8 cellular contexts compared by ENCODE assay signal in the genomic region with DNA sequence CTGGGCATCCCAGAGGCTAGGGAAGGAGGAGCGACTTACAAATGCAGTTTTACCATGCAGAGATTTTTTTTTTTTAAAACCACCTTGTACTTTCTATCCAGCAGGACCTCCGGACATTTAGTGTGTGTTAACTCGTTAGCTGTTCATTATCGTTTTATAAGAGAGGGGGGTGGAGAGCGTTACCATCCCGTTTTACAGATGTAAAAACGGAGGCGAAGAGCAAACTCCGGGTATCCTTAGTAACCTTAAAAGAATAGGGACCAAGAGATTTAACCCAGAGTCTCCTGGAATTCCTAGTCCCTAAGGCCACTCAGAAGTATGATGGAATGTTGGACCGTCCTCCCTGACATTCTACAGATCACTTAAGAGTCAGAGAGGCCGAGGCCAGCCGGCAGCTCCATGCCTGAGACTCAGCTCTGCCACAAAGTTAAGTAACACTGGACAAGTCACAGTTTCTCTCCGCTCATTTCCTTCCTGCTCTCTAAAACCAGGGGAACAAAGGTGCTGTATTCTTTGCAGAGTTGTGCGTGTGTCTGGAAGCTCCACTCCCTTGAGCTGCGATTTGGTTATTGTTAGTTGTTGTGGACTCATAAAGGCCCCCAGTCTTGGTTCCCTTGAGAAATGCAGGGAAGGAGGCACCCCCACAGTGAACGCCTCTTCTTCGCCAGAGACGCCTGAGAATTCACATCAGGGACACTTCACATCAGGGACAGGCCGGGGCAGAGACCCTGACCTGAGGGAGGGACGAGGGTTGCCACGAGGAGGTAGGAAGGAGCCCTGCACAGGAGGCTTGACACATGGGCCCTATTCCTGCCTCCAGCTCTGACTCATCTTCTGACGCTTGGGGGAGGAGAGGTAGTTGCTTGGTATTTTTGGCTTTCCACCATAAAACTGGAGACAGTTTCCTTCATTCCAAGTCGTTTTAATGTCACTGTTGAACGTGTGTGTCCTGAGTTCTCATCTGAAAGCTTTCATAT. TPM values are rescaled to one million over a fixed set of nuclear protein-coding genes. Genes with fewer than 3 reads are reported as not detected.
DNase-seq lines count a peak whose midpoint lies in the region; TF ChIP-seq lines count a peak whose summit lies in the region.

No MANE protein-coding gene starts in this region.

- H3K36me3 ChIP-seq in A673 (ENCODE audit: insufficient read depth, low read length, poor library complexity, severe bottlenecking): no peaks in the 10 kb centered on the region
- peaks cover 4% of the 10 kb centered on the region for H3K36me3 ChIP-seq in mammary epithelial cell (ENCODE audit: insufficient read depth, low read length)

- H3K27me3 ChIP-seq in A673 (replicated peaks; ENCODE audit: insufficient read depth, low read depth, low read length, poor library complexity) (no peaks in the 10 kb centered on the region), mammary epithelial cell (ENCODE audit: insufficient read depth, low read length) (no peaks in the 10 kb centered on the region)

- 1% methylated on average over 23 of the region's 24 CpGs for whole genome bisulfite sequencing in mammary epithelial cell (ENCODE audit: low coverage, missing lambda C conversion rate)

- H3K9me3 ChIP-seq in A673 (ENCODE audit: low read depth, low read length, poor library complexity, severe bottlenecking) (no peaks in the 10 kb centered on the region), mammary epithelial cell (replicated peaks; ENCODE audit: insufficient read depth, low read length) (no peaks in the 10 kb centered on the region)

- CTCF ChIA-PET in A673 (lab: Charles Lee): no interaction called here
- CTCF ChIA-PET in RWPE1 (lab: Yijun Ruan, JAX): interaction anchor here (0.6 kb wide), 3 partner anchors 26 to 131 kb away, joined by 3 to 6 read pairs (median 4); no protein-coding TSS in a partner anchor
- CTCF ChIA-PET in mammary epithelial cell (lab: Charles Lee; ENCODE audit: low non-redundant PET): no interaction called here

- H3K27ac ChIP-seq in A673 (ENCODE audit: low read depth, low read length, poor library complexity, severe bottlenecking) (peak overlapping the region; percentile 37), RWPE1 (peak overlapping the region; percentile 98), mammary epithelial cell (ENCODE audit: insufficient read depth, low read depth, low read length) (peak overlapping the region; percentile 95)

- POLR2A ChIA-PET in A673 (lab: Charles Lee; ENCODE audit: low non-redundant PET) (no interaction called here), RWPE1 (lab: Yijun Ruan, JAX; ENCODE audit: low non-redundant PET) (interaction anchor here (0.7 to 0.8 kb wide), 2 partner anchors 21 to 85 kb away, joined by 3 to 9 read pairs; no protein-coding TSS in a partner anchor)

- in situ Hi-C loops in GM13977 (cut with MboI; ENCODE audit: low pct_unique_long_range_greater_than_20kb, low sequenced_read_pairs, unreplicated experiment): no loop called here
- in situ Hi-C loops in mammary epithelial cell (cut with MboI; ENCODE audit: low sequenced_read_pairs in 2 of 2): no loop called here

- peak overlapping the region; percentile 71 for H3K4me2 ChIP-seq in mammary epithelial cell (ENCODE audit: insufficient read depth, low read depth, low read length)

- BruUV-seq in A673 (replicated peaks; lab: Mats Ljungman, UMichigan) (TSS peak; percentile 61), mammary epithelial cell (replicated peaks; lab: Mats Ljungman, UMichigan) (TSS peak; percentile 66)

- H3K4me3 ChIP-seq in A673 (ENCODE audit: low read depth, low read length, poor library complexity, severe bottlenecking): peak overlapping the region; percentile 65
- peak overlapping the region; percentile 82 to 85 (median 82) for H3K4me3 ChIP-seq in mammary epithelial cell (replicated peaks in 1 of 3; ENCODE audit: insufficient read depth in 1 of 3, low read depth in 2 of 3, low read length in 3 of 3)

- H3K4me1 ChIP-seq in A673 (ENCODE audit: insufficient read depth, low read length, poor library complexity, severe bottlenecking) (peaks cover 13% of the 10 kb centered on the region), mammary epithelial cell (ENCODE audit: insufficient read depth, low read length) (peaks cover 33% of the 10 kb centered on the region)

- dilution Hi-C loops in mammary epithelial cell (cut with HindIII; ENCODE audit: low sequenced_read_pairs): no loop called here

- H3K79me2 ChIP-seq in mammary epithelial cell (ENCODE audit: insufficient read depth, low read length): peaks cover 55% of the 10 kb centered on the region

- no peak for TF ChIP-seq CTCF in A673 (conservative IDR thresholded peaks at IDR 0.05; ENCODE audit: low read depth, low read length)
- no peak for TF ChIP-seq CTCF in GM13977 (IDR thresholded peaks at IDR 0.05; ENCODE audit: extremely low read depth, insufficient read depth, missing control alignments)
- TF ChIP-seq CTCF in RWPE1 (conservative IDR thresholded peaks at IDR 0.05; ENCODE audit: low read depth): no peak
- no peak for TF ChIP-seq CTCF in mammary epithelial cell (conservative IDR thresholded peaks at IDR 0.05 in 1 of 2, IDR thresholded peaks at IDR 0.05 in 1 of 2; ENCODE audit: extremely low read depth in 1 of 2, insufficient read depth in 1 of 2, low read depth in 1 of 2, low read length in 2 of 2)

- H3K9ac ChIP-seq in mammary epithelial cell (ENCODE audit: insufficient read depth, low read length): peak overlapping the region; percentile 90

- DNase-seq in A673 (ENCODE audit: low spot score) (peak; percentile 57), GM13977 (ENCODE audit: low spot score) (peak; percentile 39), RWPE1 (ENCODE audit: low spot score) (peak; percentile 86), mammary epithelial cell (peak; percentile 91), inferior parietal cortex (ENCODE audit: extremely low spot score) (peak; percentile 57), GOT3 (lab: John Stamatoyannopoulos, UW) (no peak), HPDE6-E6E7 (ENCODE audit: extremely low spot score) (no peak)
- peak; percentile 5 for DNase-seq in stimulated activated CD4-positive, alpha-beta T cell treated with anti-CD3 and anti-CD28 coated beads, Interleukin-2, amount 100 ng/mL, for 4 hours (ENCODE audit: low read depth)

- intact Hi-C loops in A673 (cut with micrococcal nuclease; ENCODE audit: unreplicated experiment): no loop called here
- intact Hi-C loops in mammary epithelial cell (cut with micrococcal nuclease): loop anchor here (1.0 to 2.0 kb wide), 2 partner anchors 61 to 118 kb away; no protein-coding TSS in a partner anchor

- no peaks in the 10 kb centered on the region for H4K20me1 ChIP-seq in mammary epithelial cell (ENCODE audit: insufficient read depth, low read length)

- peak overlapping the region; percentile 19 for H2AFZ ChIP-seq in mammary epithelial cell (ENCODE audit: low read depth, low read length)

RNA-seq across cellular contexts. Expression of a gene that starts 1.2 kb away (rescaled TPM):
- total RNA-seq in A673 (2021) (13.8 and 14.0 TPM in 2 replicates), mammary epithelial cell (100 to 1,000 TPM; 121 to 148 TPM)
- polyA plus RNA-seq in mammary epithelial cell: 132 TPM
- polyA minus RNA-seq in mammary epithelial cell: 69.3 TPM

Comparison
In these comparisons a context has a peak if more than half of its experiments do, and no peak if none do; other contexts are left out.
1. DNase-seq: peak in A673 (single experiment), GM13977 (single experiment), RWPE1 (single experiment), mammary epithelial cell (single experiment), inferior parietal cortex (single experiment) and stimulated activated CD4-positive, alpha-beta T cell treated with anti-CD3 and anti-CD28 coated beads, Interleukin-2, amount 100 ng/mL, for 4 hours (single experiment); none in GOT3 (single experiment) and HPDE6-E6E7 (single experiment).
2. H3K27ac ChIP-seq: peak in every context shown above with its lines; median percentile 98 in RWPE1; 95 in mammary epithelial cell; 37 in A673.